26 cellular contexts compared by ENCODE assay signal in genomic region chr6:157035576-157035975, GRCh38.
DNase-seq lines count a peak whose midpoint lies in the region; ATAC-seq and TF ChIP-seq lines count a peak whose summit lies in the region.
"Had no signal": no experiment of that assay in that cellular context is flagged by ENCODE, and none has a peak within 500 bp of the region (broad histone marks: within the 10 kb centered on the region; RNA-seq: fewer than 3 reads in every experiment).

No MANE protein-coding gene starts in this region.

- H3K36me3 ChIP-seq in cardiac muscle cell (no peaks in the 10 kb centered on the region), SJCRH30 (no peaks in the 10 kb centered on the region)
- H3K36me3 ChIP-seq: BE2C, pancreas had no signal

- DNase-seq in cardiac muscle cell (ENCODE audit: low read depth in 1 of 2, low spot score in 1 of 2) (no peak), left ventricle myocardium superior (no peak), foreskin melanocyte (peak; percentile 75), pons (ENCODE audit: low spot score) (peak; percentile 87), SJCRH30 (no peak)
- DNase-seq in activated T-helper 1 cell treated with anti-CD3 and anti-CD28 coated beads, Interleukin-12 subunit alpha, Interleukin-12 subunit beta, Interleukin-2, Interleukin-4 antibody, amounts not matched to agents 30 ng/mL and 10 ng/mL and 1 ng/mL, durations not matched to agents 14 hours and 24 hours and 36 hours (ENCODE audit: low spot score): no peak
- DNase-seq: activated CD4-positive, alpha-beta T cell treated with anti-CD3 and anti-CD28 coated beads for 4 hours; activated naive CD4-positive, alpha-beta T cell treated with anti-CD3 and anti-CD28 coated beads, Interleukin-2, amount 10 ng/mL, durations not matched to agents 7 days and 5 days; activated T-cell treated with anti-CD3 and anti-CD28 coated beads, Interleukin-2, amount 50 U/mL, for 72 hours; BE2C; COR-L47; DND-41; H9; NCI-H1694; NCI-H510A; SHP77 treated with DMSO at 0.1 percent for 48 hours; stimulated activated CD4-positive, alpha-beta T cell treated with anti-CD3 and anti-CD28 coated beads, Interleukin-12 subunit alpha, Interleukin-12 subunit beta, amount 100 ng/mL, for 4 hours; stimulated activated CD4-positive, alpha-beta T cell treated with anti-CD3 and anti-CD28 coated beads, Interleukin-4, amount 100 ng/mL, for 4 hours; stimulated activated naive CD4-positive, alpha-beta T cell treated with Interleukin-2 at 50 U/mL for 16 hours; T-helper 1 cell had no signal

- H3K27ac ChIP-seq in cardiac muscle cell (peak overlapping the region; percentile 15), SJCRH30 (no peak overlapping the region)
- H3K27ac ChIP-seq: A549 had no signal

- H3K4me1 Mint-ChIP-seq in activated T-helper 1 cell treated with anti-CD3 and anti-CD28 coated beads, Interleukin-12 subunit alpha, Interleukin-12 subunit beta, Interleukin-2, Interleukin-4 antibody, amounts not matched to agents 30 ng/mL and 10 ng/mL and 1 ng/mL, durations not matched to agents 14 hours and 24 hours and 36 hours (ENCODE audit: low read depth): peaks cover 17% of the 10 kb centered on the region

- H3K4me1 ChIP-seq in cardiac muscle cell (ENCODE audit: low read depth): peaks cover 35% of the 10 kb centered on the region
- no peaks in the 10 kb centered on the region for H3K4me1 ChIP-seq in SJCRH30

- no peaks in the 10 kb centered on the region for H3K36me3 Mint-ChIP-seq in activated T-helper 1 cell treated with anti-CD3 and anti-CD28 coated beads, Interleukin-12 subunit alpha, Interleukin-12 subunit beta, Interleukin-2, Interleukin-4 antibody, amounts not matched to agents 30 ng/mL and 10 ng/mL and 1 ng/mL, durations not matched to agents 14 hours and 24 hours and 36 hours (ENCODE audit: low read depth)

- H3K4me3 ChIP-seq in cardiac muscle cell (no peak overlapping the region), SJCRH30 (no peak overlapping the region)
- H3K4me3 ChIP-seq: A549, GM12878, pancreas had no signal

- ATAC-seq in left ventricle myocardium superior (no peak), GM18909 (IDR thresholded peaks at IDR 0.05; ENCODE audit: poor library complexity, unreplicated experiment) (no peak), GM21390 (IDR thresholded peaks at IDR 0.05; ENCODE audit: unreplicated experiment) (no peak)
- ATAC-seq: A549; activated T-cell treated with anti-CD3 and anti-CD28 coated beads, Interleukin-2, amount 50 U/mL, for 72 hours; GM12878; Panc1 had no signal

- no peak overlapping the region for H3K27ac Mint-ChIP-seq in activated T-helper 1 cell treated with anti-CD3 and anti-CD28 coated beads, Interleukin-12 subunit alpha, Interleukin-12 subunit beta, Interleukin-2, Interleukin-4 antibody, amounts not matched to agents 30 ng/mL and 10 ng/mL and 1 ng/mL, durations not matched to agents 14 hours and 24 hours and 36 hours
- H3K27ac Mint-ChIP-seq: activated naive CD4-positive, alpha-beta T cell treated with anti-CD3 and anti-CD28 coated beads, Interleukin-2, amount 10 ng/mL, durations not matched to agents 7 days and 5 days; activated T-cell treated with anti-CD3 and anti-CD28 coated beads, Interleukin-2, amount 50 U/mL, for 72 hours; H9 had no signal

- no peaks in the 10 kb centered on the region for H3K9me3 ChIP-seq in cardiac muscle cell (ENCODE audit: low read depth)
- H3K9me3 ChIP-seq in SJCRH30 (replicated peaks): no peaks in the 10 kb centered on the region
- H3K9me3 ChIP-seq: A549, BE2C, pancreas had no signal

- no peaks in the 10 kb centered on the region for H3K9me3 Mint-ChIP-seq in activated T-helper 1 cell treated with anti-CD3 and anti-CD28 coated beads, Interleukin-12 subunit alpha, Interleukin-12 subunit beta, Interleukin-2, Interleukin-4 antibody, amounts not matched to agents 30 ng/mL and 10 ng/mL and 1 ng/mL, durations not matched to agents 14 hours and 24 hours and 36 hours
- H3K9me3 Mint-ChIP-seq: activated naive CD4-positive, alpha-beta T cell treated with anti-CD3 and anti-CD28 coated beads, Interleukin-2, amount 10 ng/mL, durations not matched to agents 7 days and 5 days; activated T-cell treated with anti-CD3 and anti-CD28 coated beads, Interleukin-2, amount 50 U/mL, for 72 hours; H9 had no signal

- H3K4me3 Mint-ChIP-seq in activated T-helper 1 cell treated with anti-CD3 and anti-CD28 coated beads, Interleukin-12 subunit alpha, Interleukin-12 subunit beta, Interleukin-2, Interleukin-4 antibody, amounts not matched to agents 30 ng/mL and 10 ng/mL and 1 ng/mL, durations not matched to agents 14 hours and 24 hours and 36 hours: no peak overlapping the region
- H3K4me3 Mint-ChIP-seq: activated naive CD4-positive, alpha-beta T cell treated with anti-CD3 and anti-CD28 coated beads, Interleukin-2, amount 10 ng/mL, durations not matched to agents 7 days and 5 days; activated T-cell treated with anti-CD3 and anti-CD28 coated beads, Interleukin-2, amount 50 U/mL, for 72 hours; H9 had no signal

- TF ChIP-seq CTCF in cardiac muscle cell (IDR thresholded peaks at IDR 0.05; ENCODE audit: low read depth, low read length): no peak

- H3K27me3 Mint-ChIP-seq in activated T-helper 1 cell treated with anti-CD3 and anti-CD28 coated beads, Interleukin-12 subunit alpha, Interleukin-12 subunit beta, Interleukin-2, Interleukin-4 antibody, amounts not matched to agents 30 ng/mL and 10 ng/mL and 1 ng/mL, durations not matched to agents 14 hours and 24 hours and 36 hours (ENCODE audit: insufficient read depth): no peaks in the 10 kb centered on the region
- H3K27me3 Mint-ChIP-seq: activated naive CD4-positive, alpha-beta T cell treated with anti-CD3 and anti-CD28 coated beads, Interleukin-2, amount 10 ng/mL, durations not matched to agents 7 days and 5 days had no signal

- intact Hi-C loops in left ventricle myocardium superior (cut with micrococcal nuclease): loop anchor here (10.0 kb wide), 1 partner anchor 149 kb away; no protein-coding TSS in a partner anchor
- intact Hi-C loops in activated T-helper 1 cell treated with anti-CD3 and anti-CD28 coated beads, Interleukin-12 subunit alpha, Interleukin-12 subunit beta, Interleukin-2, Interleukin-4 antibody, amounts not matched to agents 30 ng/mL and 10 ng/mL and 1 ng/mL, durations not matched to agents 14 hours and 24 hours and 36 hours (cut with micrococcal nuclease): loop anchor here (2.0 kb wide), 1 partner anchor 33 kb away; no protein-coding TSS in a partner anchor

- H3K27me3 ChIP-seq in cardiac muscle cell: no peaks in the 10 kb centered on the region
- no peaks in the 10 kb centered on the region for H3K27me3 ChIP-seq in SJCRH30
- H3K27me3 ChIP-seq: BE2C, pancreas had no signal

Comparison
In these comparisons a context has a peak if more than half of its experiments do, and no peak if none do; other contexts are left out.
1. DNase-seq: peak in foreskin melanocyte (single experiment) and pons (single experiment); none in cardiac muscle cell (0 of 2), left ventricle myocardium superior (single experiment), activated T-helper 1 cell treated with anti-CD3 and anti-CD28 coated beads, Interleukin-12 subunit alpha, Interleukin-12 subunit beta, Interleukin-2, Interleukin-4 antibody, amounts not matched to agents 30 ng/mL and 10 ng/mL and 1 ng/mL, durations not matched to agents 14 hours and 24 hours and 36 hours (single experiment) and SJCRH30 (0 of 2).